Comparison of ENCODE assay signal across 1 cellular context in genomic region chr20:62159052-62159451, GRCh38.
TF ChIP-seq lines count a peak whose summit lies in the region.

No MANE protein-coding gene starts in this region.

TF ChIP-seq in HepG2, 621 proteins besides CTCF, POLR2A, EP300 and RAD21 (continued from another document):
- no peak for TF ChIP-seq PRDM4 (CRISPR knock-in tag; IDR thresholded peaks at IDR 0.05; ENCODE audit: borderline replicate concordance)
- TF ChIP-seq E2F1 (CRISPR knock-in tag; IDR thresholded peaks at IDR 0.05) = no peak
- no peak for TF ChIP-seq ATF1 (CRISPR knock-in tag; IDR thresholded peaks at IDR 0.05)
- TF ChIP-seq ZNF354B (CRISPR knock-in tag; IDR thresholded peaks at IDR 0.05) = 0 out of 2 replicates have a peak, but pooled peaks have one; percentile 29
- no peak for TF ChIP-seq ZNF17 (CRISPR knock-in tag; IDR thresholded peaks at IDR 0.05)
- TF ChIP-seq MED1 (CRISPR knock-in tag; IDR thresholded peaks at IDR 0.05) = no peak
- no peak for TF ChIP-seq ZFP36 (IDR thresholded peaks at IDR 0.05; ENCODE audit: borderline replicate concordance, low read depth, low read length, partially characterized antibody)
- TF ChIP-seq FOXA3 (CRISPR knock-in tag; IDR thresholded peaks at IDR 0.05) = no peak
TF ChIP-seq in HepG2: peak in this region for 2.
